In the genomic region with DNA sequence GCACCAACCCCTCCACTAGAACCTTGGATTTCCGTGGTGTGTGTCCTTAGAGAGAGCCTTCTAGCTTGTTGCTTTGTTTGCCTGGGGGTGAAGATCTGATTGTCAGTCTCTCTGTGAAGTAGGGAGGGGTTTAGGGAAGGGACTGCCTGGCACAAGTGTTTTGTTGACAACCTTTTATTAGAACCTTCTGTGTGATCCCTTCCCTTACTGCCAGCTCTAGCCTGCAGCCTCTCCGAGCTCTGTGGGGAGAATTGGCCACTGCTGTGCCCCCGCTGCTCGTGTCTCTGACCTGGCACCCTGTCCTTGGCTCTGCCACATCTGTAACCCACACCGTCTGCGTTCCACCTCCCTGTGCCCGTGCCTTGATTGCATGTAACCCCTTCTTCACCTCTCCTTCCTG, we compare ENCODE assay signal across 2 cellular contexts.
TF ChIP-seq lines count a peak whose summit lies in the region.

No MANE protein-coding gene starts in this region.

TF ChIP-seq in SK-N-SH, 30 proteins besides CTCF, POLR2A, EP300 and RAD21 (continued from another document):
- TF ChIP-seq MAX (IDR thresholded peaks at IDR 0.05; ENCODE audit: low read depth) (no peak), REST (IDR thresholded peaks at IDR 0.05; ENCODE audit: low read depth, low read length) (no peak), CHD2 (IDR thresholded peaks at IDR 0.05; ENCODE audit: low read length, partially characterized antibody) (no peak), RCOR1 (IDR thresholded peaks at IDR 0.05; ENCODE audit: low read length) (no peak), NRF1 (IDR thresholded peaks at IDR 0.05; ENCODE audit: low read depth, low read length) (no peak), EZH2phosphoT487 (IDR thresholded peaks at IDR 0.05; ENCODE audit: borderline replicate concordance, low read depth) (no peak), GATA2 (CRISPR knock-in tag; IDR thresholded peaks at IDR 0.05) (no peak), YY1 (IDR thresholded peaks at IDR 0.05; ENCODE audit: low read depth) (no peak), RXRA (IDR thresholded peaks at IDR 0.05; ENCODE audit: borderline replicate concordance, low read depth) (no peak), TAF1 (IDR thresholded peaks at IDR 0.05; ENCODE audit: borderline replicate concordance, low read depth, low read length) (no peak), NFIC (IDR thresholded peaks at IDR 0.05; ENCODE audit: borderline replicate concordance) (no peak), IRF3 (IDR thresholded peaks at IDR 0.05; ENCODE audit: low read depth, low read length) (no peak), TEAD4 (IDR thresholded peaks at IDR 0.05; ENCODE audit: borderline replicate concordance, insufficient read depth) (no peak), MXI1 (IDR thresholded peaks at IDR 0.05; ENCODE audit: low read depth, low read length) (no peak), TCF12 (IDR thresholded peaks at IDR 0.05) (no peak)
- TF ChIP-seq, protein P1, sequence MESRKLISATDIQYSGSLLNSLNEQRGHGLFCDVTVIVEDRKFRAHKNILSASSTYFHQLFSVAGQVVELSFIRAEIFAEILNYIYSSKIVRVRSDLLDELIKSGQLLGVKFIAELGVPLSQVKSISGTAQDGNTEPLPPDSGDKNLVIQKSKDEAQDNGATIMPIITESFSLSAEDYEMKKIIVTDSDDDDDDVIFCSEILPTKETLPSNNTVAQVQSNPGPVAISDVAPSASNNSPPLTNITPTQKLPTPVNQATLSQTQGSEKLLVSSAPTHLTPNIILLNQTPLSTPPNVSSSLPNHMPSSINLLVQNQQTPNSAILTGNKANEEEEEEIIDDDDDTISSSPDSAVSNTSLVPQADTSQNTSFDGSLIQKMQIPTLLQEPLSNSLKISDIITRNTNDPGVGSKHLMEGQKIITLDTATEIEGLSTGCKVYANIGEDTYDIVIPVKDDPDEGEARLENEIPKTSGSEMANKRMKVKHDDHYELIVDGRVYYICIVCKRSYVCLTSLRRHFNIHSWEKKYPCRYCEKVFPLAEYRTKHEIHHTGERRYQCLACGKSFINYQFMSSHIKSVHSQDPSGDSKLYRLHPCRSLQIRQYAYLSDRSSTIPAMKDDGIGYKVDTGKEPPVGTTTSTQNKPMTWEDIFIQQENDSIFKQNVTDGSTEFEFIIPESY (IDR thresholded peaks at IDR 0.05; ENCODE audit: borderline replicate concordance, low read depth), result no peak
- TF ChIP-seq, protein P2, sequence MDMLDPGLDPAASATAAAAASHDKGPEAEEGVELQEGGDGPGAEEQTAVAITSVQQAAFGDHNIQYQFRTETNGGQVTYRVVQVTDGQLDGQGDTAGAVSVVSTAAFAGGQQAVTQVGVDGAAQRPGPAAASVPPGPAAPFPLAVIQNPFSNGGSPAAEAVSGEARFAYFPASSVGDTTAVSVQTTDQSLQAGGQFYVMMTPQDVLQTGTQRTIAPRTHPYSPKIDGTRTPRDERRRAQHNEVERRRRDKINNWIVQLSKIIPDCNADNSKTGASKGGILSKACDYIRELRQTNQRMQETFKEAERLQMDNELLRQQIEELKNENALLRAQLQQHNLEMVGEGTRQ (IDR thresholded peaks at IDR 0.05; ENCODE audit: borderline replicate concordance, low read depth, low read length), result no peak
TF ChIP-seq in SK-N-SH: peak in this region for 0.

TF ChIP-seq in SK-N-SH treated with all-trans-retinoic acid at 6 μM for 48 hours, 23 proteins besides CTCF, POLR2A, EP300 and RAD21 (continued from another document):
- TF ChIP-seq ZNF70 (CRISPR knock-in tag; IDR thresholded peaks at IDR 0.05) (no peak), ZC3H10 (CRISPR knock-in tag; IDR thresholded peaks at IDR 0.05) (no peak)
